In the genomic region with DNA sequence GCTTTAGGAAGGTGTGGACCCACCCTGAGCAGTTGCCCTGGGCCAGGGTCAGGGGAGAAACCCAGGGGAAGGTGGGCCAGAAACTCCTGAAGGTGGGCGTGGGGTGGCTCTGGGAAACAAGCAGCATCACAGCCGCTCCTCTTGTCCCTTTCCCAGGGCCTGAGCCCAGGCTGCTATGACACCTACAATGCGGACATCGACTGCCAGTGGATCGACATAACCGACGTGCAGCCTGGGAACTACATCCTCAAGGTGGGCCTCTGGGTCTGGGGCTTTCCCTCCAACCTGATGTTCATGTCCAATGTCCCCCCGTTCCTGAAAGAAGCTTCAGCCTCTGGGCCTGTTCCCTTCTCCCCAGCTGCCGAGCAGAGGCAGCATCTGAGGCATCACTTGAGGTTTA, we compare ENCODE assay signal across 24 cellular contexts.
"Had no signal": no experiment of that assay in that cellular context is flagged by ENCODE, and none has a peak within 500 bp of the region (broad histone marks: within the 10 kb centered on the region; RNA-seq: fewer than 3 reads in every experiment).

No MANE protein-coding gene starts in this region.

- H2AFZ ChIP-seq: parathyroid adenoma had no signal

- DNase-seq: activated CD4-positive, alpha-beta memory T cell treated with anti-CD3 and anti-CD28 coated beads, Interleukin-2, amount 10 ng/mL, durations not matched to agents 7 days and 5 days; activated CD4-positive, alpha-beta T cell treated with anti-CD3 and anti-CD28 coated beads for 1 hour; activated CD4-positive, alpha-beta T cell treated with anti-CD3 and anti-CD28 coated beads, Interleukin-2, amount 10 ng/mL, durations not matched to agents 7 days and 5 days; activated gamma-delta T cell treated with Interleukin-2 at 50 U/mL for 16 hours; activated naive CD4-positive, alpha-beta T cell treated with anti-CD3 and anti-CD28 coated beads, Interleukin-2, amount 50 U/mL, for 16 hours; activated T-cell treated with anti-CD3 and anti-CD28 coated beads, Interleukin-2, amount 50 U/mL, for 4 hours; amygdala; dermis blood vessel endothelial cell; effector CD4-positive, alpha-beta T cell; left cardiac atrium; midbrain; naive thymus-derived CD4-positive, alpha-beta T cell; occipital lobe; stimulated activated naive CD4-positive, alpha-beta T cell treated with Interleukin-2 at 50 U/mL for 16 hours; T-helper 2 cell; testis; upper lobe of left lung had no signal

- H3K79me2 ChIP-seq: parathyroid adenoma had no signal

- H3K9ac ChIP-seq: parathyroid adenoma had no signal

- H3K9me3 ChIP-seq: right atrium auricular region, testis, upper lobe of left lung had no signal

- H3K4me3 Mint-ChIP-seq: activated CD4-positive, alpha-beta memory T cell treated with anti-CD3 and anti-CD28 coated beads, Interleukin-2, amount 10 ng/mL, durations not matched to agents 7 days and 5 days; activated CD4-positive, alpha-beta T cell treated with anti-CD3 and anti-CD28 coated beads, Interleukin-2, amount 10 ng/mL, durations not matched to agents 7 days and 5 days; activated T-cell treated with anti-CD3 and anti-CD28 coated beads, Interleukin-2, amount 50 U/mL, for 4 hours; activated T-helper 17 cell treated with anti-CD3 and anti-CD28 coated beads, Interleukin-2, amount 50 U/mL, for 72 hours; central memory CD8-positive, alpha-beta T cell; memory B cell; naive thymus-derived CD4-positive, alpha-beta T cell; neural crest cell; WTC11 had no signal

- H3K27me3 Mint-ChIP-seq: activated CD4-positive, alpha-beta memory T cell treated with anti-CD3 and anti-CD28 coated beads, Interleukin-2, amount 10 ng/mL, durations not matched to agents 7 days and 5 days; activated T-helper 17 cell treated with anti-CD3 and anti-CD28 coated beads, Interleukin-2, amount 50 U/mL, for 72 hours; central memory CD8-positive, alpha-beta T cell had no signal

- H3K27ac ChIP-seq: parathyroid adenoma, right atrium auricular region, testis, upper lobe of left lung had no signal

- H3K27me3 ChIP-seq: right atrium auricular region, testis, upper lobe of left lung had no signal

- ATAC-seq: activated T-cell treated with anti-CD3 and anti-CD28 coated beads, Interleukin-2, amount 50 U/mL, for 4 hours; activated T-helper 17 cell treated with anti-CD3 and anti-CD28 coated beads, Interleukin-2, amount 50 U/mL, for 72 hours; left cardiac atrium; naive thymus-derived CD4-positive, alpha-beta T cell; WTC11 had no signal

- H3K27ac Mint-ChIP-seq: activated CD4-positive, alpha-beta memory T cell treated with anti-CD3 and anti-CD28 coated beads, Interleukin-2, amount 10 ng/mL, durations not matched to agents 7 days and 5 days; activated CD4-positive, alpha-beta T cell treated with anti-CD3 and anti-CD28 coated beads, Interleukin-2, amount 10 ng/mL, durations not matched to agents 7 days and 5 days; activated T-helper 17 cell treated with anti-CD3 and anti-CD28 coated beads, Interleukin-2, amount 50 U/mL, for 72 hours; memory B cell; naive thymus-derived CD4-positive, alpha-beta T cell; WTC11 had no signal

- H3K4me1 ChIP-seq: parathyroid adenoma had no signal

- H3K9me3 Mint-ChIP-seq: activated CD4-positive, alpha-beta memory T cell treated with anti-CD3 and anti-CD28 coated beads, Interleukin-2, amount 10 ng/mL, durations not matched to agents 7 days and 5 days; activated CD4-positive, alpha-beta T cell treated with anti-CD3 and anti-CD28 coated beads, Interleukin-2, amount 10 ng/mL, durations not matched to agents 7 days and 5 days; activated T-cell treated with anti-CD3 and anti-CD28 coated beads, Interleukin-2, amount 50 U/mL, for 4 hours; activated T-helper 17 cell treated with anti-CD3 and anti-CD28 coated beads, Interleukin-2, amount 50 U/mL, for 72 hours; central memory CD8-positive, alpha-beta T cell; memory B cell; naive thymus-derived CD4-positive, alpha-beta T cell; neural crest cell; WTC11 had no signal

- H3K36me3 ChIP-seq: upper lobe of left lung had no signal

- H3K4me3 ChIP-seq: right atrium auricular region, testis, upper lobe of left lung had no signal

- H3K36me3 Mint-ChIP-seq: memory B cell; naive thymus-derived CD4-positive, alpha-beta T cell; WTC11 had no signal
